In genomic region chr6:127515794-127516675, GRCh38 we compare ENCODE assay signal across 8 cellular contexts. TPM values are rescaled to one million over a fixed set of nuclear protein-coding genes. Genes with fewer than 3 reads are reported as not detected.
A peak's percentile ranks its signal among the peaks of the same experiment; 100 is the strongest.
DNase-seq lines count a peak whose midpoint lies in the region; ATAC-seq and TF ChIP-seq lines count a peak whose summit lies in the region.

No MANE protein-coding gene starts in this region.

- ATAC-seq in GM19328 (IDR thresholded peaks at IDR 0.05; ENCODE audit: unreplicated experiment) (peak; percentile 76), HG03439 (IDR thresholded peaks at IDR 0.05; ENCODE audit: unreplicated experiment) (peak; percentile 78)
- ATAC-seq in stimulated activated effector memory CD8-positive, alpha-beta T cell treated with anti-CD3 and anti-CD28 coated beads, Interleukin-12 subunit alpha, Interleukin-12 subunit beta, amount 100 ng/mL, for 72 hours, result peak; percentile 84

- H3K9me3 Mint-ChIP-seq in stimulated activated effector memory CD8-positive, alpha-beta T cell treated with anti-CD3 and anti-CD28 coated beads, Interleukin-12 subunit alpha, Interleukin-12 subunit beta, amount 100 ng/mL, for 72 hours, result no peaks in the 10 kb centered on the region

- peaks cover 42% of the 10 kb centered on the region for H3K36me3 Mint-ChIP-seq in stimulated activated effector memory CD8-positive, alpha-beta T cell treated with anti-CD3 and anti-CD28 coated beads, Interleukin-12 subunit alpha, Interleukin-12 subunit beta, amount 100 ng/mL, for 72 hours

- DNase-seq in NCI-H748 (lab: John Stamatoyannopoulos, UW; ENCODE audit: unreplicated experiment) (peak; percentile 93), activated T-cell treated with anti-CD3 and anti-CD28 coated beads for 1 hour (ENCODE audit: low read depth) (peak; percentile 51), epithelial cell of proximal tubule (ENCODE audit: low read depth) (no peak)
- DNase-seq in stimulated activated effector memory CD8-positive, alpha-beta T cell treated with anti-CD3 and anti-CD28 coated beads, Interleukin-12 subunit alpha, Interleukin-12 subunit beta, amount 100 ng/mL, for 72 hours (ENCODE audit: low spot score in 2 of 2), result peak; percentile 67 to 88

- H3K27me3 ChIP-seq in BLaER1 treated with 17β-estradiol and CSF1 and Interleukin-3, amounts not matched to agents 10 nM and 100 nM, result peaks cover 13 to 22% (median 17%) of the 10 kb centered on the region in 11 experiments
- H3K27me3 ChIP-seq in mucosa of rectum (ENCODE audit: control insufficient read depth in 2 of 2, insufficient read depth in 2 of 2, low read length in 2 of 2), result peaks cover 30 to 43% of the 10 kb centered on the region in 2 donors

- H3K27ac Mint-ChIP-seq in stimulated activated effector memory CD8-positive, alpha-beta T cell treated with anti-CD3 and anti-CD28 coated beads, Interleukin-12 subunit alpha, Interleukin-12 subunit beta, amount 100 ng/mL, for 72 hours, result peak overlapping the region; percentile 69

- H3K4me3 Mint-ChIP-seq in stimulated activated effector memory CD8-positive, alpha-beta T cell treated with anti-CD3 and anti-CD28 coated beads, Interleukin-12 subunit alpha, Interleukin-12 subunit beta, amount 100 ng/mL, for 72 hours, result peak overlapping the region; percentile 88

- peak overlapping the region; percentile 79 to 99 (median 95) for H3K4me2 ChIP-seq in BLaER1 treated with 17β-estradiol and CSF1 and Interleukin-3, amounts not matched to agents 10 nM and 100 nM

- no peaks in the 10 kb centered on the region for H3K9me3 ChIP-seq in BLaER1 treated with 17β-estradiol and CSF1 and Interleukin-3, amounts not matched to agents 10 nM and 100 nM (replicated peaks in 1 of 11)
- no peaks in the 10 kb centered on the region for H3K9me3 ChIP-seq in mucosa of rectum (ENCODE audit: control insufficient read depth in 2 of 2, low read length in 2 of 2)

- H4K20me1 ChIP-seq in BLaER1 treated with 17β-estradiol and CSF1 and Interleukin-3, amounts not matched to agents 10 nM and 100 nM, result peaks cover 0 to 13% (median 0%) of the 10 kb centered on the region in 11 experiments; a peak in 6 of 22 replicates

- peak; percentile 2 for TF ChIP-seq CTCF in epithelial cell of proximal tubule (conservative IDR thresholded peaks at IDR 0.05; ENCODE audit: low read depth, low read length)

- H3K36me3 ChIP-seq in BLaER1 treated with 17β-estradiol and CSF1 and Interleukin-3, amounts not matched to agents 10 nM and 100 nM, result no peaks in the 10 kb centered on the region
- H3K36me3 ChIP-seq in mucosa of rectum (ENCODE audit: control insufficient read depth in 2 of 2, insufficient read depth in 2 of 2, low read length in 2 of 2), result no peaks in the 10 kb centered on the region

- H3K4me1 ChIP-seq in BLaER1 treated with 17β-estradiol and CSF1 and Interleukin-3, amounts not matched to agents 10 nM and 100 nM, result peaks cover 6 to 23% (median 12%) of the 10 kb centered on the region in 10 experiments; a peak in 15 of 20 replicates
- peaks cover 0 to 6% of the 10 kb centered on the region in 2 donors for H3K4me1 ChIP-seq in mucosa of rectum (ENCODE audit: control insufficient read depth in 2 of 2, insufficient read depth in 2 of 2, low read length in 2 of 2)

- peak overlapping the region in 3 of 11 experiments; percentile 7 to 19 (median 14); a peak in 2 of 22 replicates for H3K27ac ChIP-seq in BLaER1 treated with 17β-estradiol and CSF1 and Interleukin-3, amounts not matched to agents 10 nM and 100 nM
- peak overlapping the region in 1 of 2 donors; percentile 19 for H3K27ac ChIP-seq in mucosa of rectum (ENCODE audit: low read depth in 2 of 2, low read length in 2 of 2)

- H3K9ac ChIP-seq in BLaER1 treated with 17β-estradiol and CSF1 and Interleukin-3, amounts not matched to agents 10 nM and 100 nM, result peak overlapping the region; percentile 15 to 67 (median 55); a peak in 20 of 22 replicates
- H3K9ac ChIP-seq in mucosa of rectum (ENCODE audit: low read depth in 1 of 2, low read length in 2 of 2), result peak overlapping the region in 1 of 2 donors; percentile 14

- H3K4me3 ChIP-seq in BLaER1 treated with 17β-estradiol and CSF1 and Interleukin-3, amounts not matched to agents 10 nM and 100 nM, result peak overlapping the region; percentile 55 to 78 (median 68)
- peak overlapping the region; percentile 77 for H3K4me3 ChIP-seq in epithelial cell of proximal tubule (ENCODE audit: low read depth, low read length)
- H3K4me3 ChIP-seq in mucosa of rectum (ENCODE audit: low read length in 2 of 2), result peak overlapping the region; percentile 31 to 68

- H3K4me1 Mint-ChIP-seq in stimulated activated effector memory CD8-positive, alpha-beta T cell treated with anti-CD3 and anti-CD28 coated beads, Interleukin-12 subunit alpha, Interleukin-12 subunit beta, amount 100 ng/mL, for 72 hours, result peaks cover 33% of the 10 kb centered on the region

RNA-seq across cellular contexts. Expression of gene KIAA0408, which starts 56.8 kb away (rescaled TPM):
- total RNA-seq in epithelial cell of proximal tubule, result 2.0 and 3.1 TPM in 2 replicates
